ENCODE assay signal across 1 cellular context in the genomic region with DNA sequence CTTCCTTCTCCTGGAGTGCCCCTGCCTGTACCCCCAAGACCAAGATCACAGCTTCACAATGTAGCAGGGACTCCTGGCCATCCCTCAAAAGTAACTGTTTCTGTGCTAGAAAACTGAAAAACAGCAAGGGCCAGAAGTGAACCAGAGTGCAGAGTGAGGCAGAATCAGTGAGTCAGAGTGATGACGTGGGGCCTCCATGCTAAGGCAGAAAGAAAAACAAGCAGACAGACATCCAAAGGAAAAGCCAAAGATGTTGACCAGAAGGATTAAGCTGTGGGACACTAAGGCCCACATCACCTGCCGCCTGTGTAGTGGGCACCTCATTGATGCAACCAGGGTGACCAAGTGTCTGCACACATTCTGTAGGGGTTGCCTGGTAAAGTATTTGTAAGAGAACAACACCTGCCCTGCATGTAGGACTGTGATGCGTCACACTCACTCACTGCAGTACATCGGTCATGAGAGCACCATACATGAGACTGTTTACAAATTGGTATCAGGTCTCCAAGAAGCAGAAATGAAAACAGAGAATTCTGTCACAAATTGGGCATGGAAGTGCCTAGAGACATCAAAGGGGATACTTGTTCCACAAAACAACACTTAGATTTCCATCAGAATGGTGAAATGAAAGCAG.
A peak's percentile ranks its signal among the peaks of the same experiment; 100 is the strongest.
TF ChIP-seq lines count a peak whose summit lies in the region.

No MANE protein-coding gene starts in this region.

TF ChIP-seq in HepG2, 621 proteins besides CTCF, POLR2A, EP300 and RAD21:
- TF ChIP-seq ELF3 (CRISPR knock-in tag; IDR thresholded peaks at IDR 0.05) (no peak), CREB1 (IDR thresholded peaks at IDR 0.05) (peak; percentile 71), CREB1 (CRISPR knock-in tag; IDR thresholded peaks at IDR 0.05) (no peak), SRSF1 (optimal IDR thresholded peaks at IDR 0.05; ENCODE audit: low read depth, low read length) (no peak)
- TF ChIP-seq, protein P1, sequence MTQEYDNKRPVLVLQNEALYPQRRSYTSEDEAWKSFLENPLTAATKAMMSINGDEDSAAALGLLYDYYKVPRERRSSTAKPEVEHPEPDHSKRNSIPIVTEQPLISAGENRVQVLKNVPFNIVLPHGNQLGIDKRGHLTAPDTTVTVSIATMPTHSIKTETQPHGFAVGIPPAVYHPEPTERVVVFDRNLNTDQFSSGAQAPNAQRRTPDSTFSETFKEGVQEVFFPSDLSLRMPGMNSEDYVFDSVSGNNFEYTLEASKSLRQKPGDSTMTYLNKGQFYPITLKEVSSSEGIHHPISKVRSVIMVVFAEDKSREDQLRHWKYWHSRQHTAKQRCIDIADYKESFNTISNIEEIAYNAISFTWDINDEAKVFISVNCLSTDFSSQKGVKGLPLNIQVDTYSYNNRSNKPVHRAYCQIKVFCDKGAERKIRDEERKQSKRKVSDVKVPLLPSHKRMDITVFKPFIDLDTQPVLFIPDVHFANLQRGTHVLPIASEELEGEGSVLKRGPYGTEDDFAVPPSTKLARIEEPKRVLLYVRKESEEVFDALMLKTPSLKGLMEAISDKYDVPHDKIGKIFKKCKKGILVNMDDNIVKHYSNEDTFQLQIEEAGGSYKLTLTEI (CRISPR knock-in tag; conservative IDR thresholded peaks at IDR 0.05) = no peak
